10 cellular contexts compared by ENCODE assay signal in genomic region chr7:156616269-156617202, GRCh38. TPM values are rescaled to one million over a fixed set of nuclear protein-coding genes. Genes with fewer than 3 reads are reported as not detected.
A peak's percentile ranks its signal among the peaks of the same experiment; 100 is the strongest.
DNase-seq lines count a peak whose midpoint lies in the region; ATAC-seq and TF ChIP-seq lines count a peak whose summit lies in the region.
"Had no signal": no experiment of that assay in that cellular context is flagged by ENCODE, and none has a peak within 500 bp of the region (broad histone marks: within the 10 kb centered on the region; RNA-seq: fewer than 3 reads in every experiment).

No MANE protein-coding gene starts in this region.

- intact Hi-C loops in sigmoid colon (cut with DNase I) (no loop called here), natural killer cell (cut with micrococcal nuclease) (no loop called here)

- TF ChIP-seq POLR2A in sigmoid colon (IDR thresholded peaks at IDR 0.05): no peak

- H3K4me1 Mint-ChIP-seq in activated naive CD8-positive, alpha-beta T cell treated with anti-CD3 and anti-CD28 coated beads, Interleukin-2, amount 10 ng/mL, durations not matched to agents 7 days and 5 days: peaks cover 26% of the 10 kb centered on the region
- H3K4me1 Mint-ChIP-seq in natural killer cell: peaks cover 16 to 20% of the 10 kb centered on the region in 2 donors

- peaks cover 24% of the 10 kb centered on the region for H3K27me3 ChIP-seq in HUES6 (ENCODE audit: control insufficient read depth, insufficient read depth, low read length)
- peaks cover 0 to 60% (median 28%) of the 10 kb centered on the region in 3 donors for H3K27me3 ChIP-seq in sigmoid colon

- peak overlapping the region; percentile 49 for H3K4me3 Mint-ChIP-seq in activated naive CD8-positive, alpha-beta T cell treated with anti-CD3 and anti-CD28 coated beads, Interleukin-2, amount 10 ng/mL, durations not matched to agents 7 days and 5 days
- H3K4me3 Mint-ChIP-seq in natural killer cell: no peak overlapping the region

- 5 to 8% methylated on average over 92 of the region's 92 CpGs for WGBS in sigmoid colon, 2 donors

- H3K27ac ChIP-seq in HUES6 (ENCODE audit: low read depth, low read length) (no peak overlapping the region), sigmoid colon (no peak overlapping the region)
- H3K27ac ChIP-seq: SJSA1 had no signal

- H3K9me3 Mint-ChIP-seq in activated naive CD8-positive, alpha-beta T cell treated with anti-CD3 and anti-CD28 coated beads, Interleukin-2, amount 10 ng/mL, durations not matched to agents 7 days and 5 days: peaks cover 10% of the 10 kb centered on the region
- H3K9me3 Mint-ChIP-seq in natural killer cell: no peaks in the 10 kb centered on the region

- peak overlapping the region; percentile 67 for H3K4me3 ChIP-seq in HUES6 (ENCODE audit: low read depth, low read length)
- H3K4me3 ChIP-seq in sigmoid colon: peak overlapping the region in 3 of 4 donors; percentile 15 to 32 (median 30)
- H3K4me3 ChIP-seq: SJSA1 had no signal

- peaks cover 7% of the 10 kb centered on the region for H3K36me3 Mint-ChIP-seq in activated naive CD8-positive, alpha-beta T cell treated with anti-CD3 and anti-CD28 coated beads, Interleukin-2, amount 10 ng/mL, durations not matched to agents 7 days and 5 days
- no peaks in the 10 kb centered on the region for H3K36me3 Mint-ChIP-seq in natural killer cell

- peak; percentile 41 for DNase-seq in activated naive CD8-positive, alpha-beta T cell treated with anti-CD3 and anti-CD28 coated beads, Interleukin-2, amount 10 ng/mL, durations not matched to agents 7 days and 5 days
- DNase-seq in iPS-NIHi11 (ENCODE audit: low spot score): peak; percentile 60
- no peak for DNase-seq in sigmoid colon
- DNase-seq in NCI-H345 (lab: John Stamatoyannopoulos, UW): no peak
- DNase-seq in HuH-7 (ENCODE audit: low spot score): no peak
- DNase-seq in DMS 273 treated with DMSO at 0.1 percent for 48 hours (lab: John Stamatoyannopoulos, UW): no peak
- DNase-seq in natural killer cell: no peak
- DNase-seq: aorta had no signal

- no peaks in the 10 kb centered on the region for H3K36me3 ChIP-seq in HUES6 (ENCODE audit: control insufficient read depth, insufficient read depth, low read length)
- no peaks in the 10 kb centered on the region for H3K36me3 ChIP-seq in sigmoid colon
- H3K36me3 ChIP-seq: SJSA1 had no signal

- H3K4me1 ChIP-seq in HUES6 (ENCODE audit: control insufficient read depth, insufficient read depth, low read length): peaks cover 29% of the 10 kb centered on the region
- H3K4me1 ChIP-seq in sigmoid colon: peaks cover 0 to 8% (median 4%) of the 10 kb centered on the region in 4 donors
- H3K4me1 ChIP-seq: SJSA1 had no signal

- TF ChIP-seq EP300 in sigmoid colon (IDR thresholded peaks at IDR 0.05): no peak

- ATAC-seq in activated naive CD8-positive, alpha-beta T cell treated with anti-CD3 and anti-CD28 coated beads, Interleukin-2, amount 10 ng/mL, durations not matched to agents 7 days and 5 days (ENCODE audit: low read depth): no peak
- ATAC-seq in natural killer cell: no peak

- POLR2A ChIA-PET in activated naive CD8-positive, alpha-beta T cell treated with anti-CD3 and anti-CD28 coated beads, Interleukin-2, amount 10 ng/mL, durations not matched to agents 7 days and 5 days (lab: Charles Lee): no interaction called here

- TF ChIP-seq CTCF in sigmoid colon (IDR thresholded peaks at IDR 0.05) (no peak), natural killer cell (IDR thresholded peaks at IDR 0.05) (no peak)

- H3K9me3 ChIP-seq in HUES6 (ENCODE audit: control insufficient read depth, insufficient read depth, low read depth, low read length): 0 out of 2 replicates have a peak, but pooled peaks cover under 1% of the 10 kb centered on the region
- no peaks in the 10 kb centered on the region for H3K9me3 ChIP-seq in sigmoid colon
- H3K9me3 ChIP-seq: SJSA1 had no signal

- peaks cover 59% of the 10 kb centered on the region for H3K27me3 Mint-ChIP-seq in activated naive CD8-positive, alpha-beta T cell treated with anti-CD3 and anti-CD28 coated beads, Interleukin-2, amount 10 ng/mL, durations not matched to agents 7 days and 5 days
- peaks cover 43 to 48% of the 10 kb centered on the region in 2 donors for H3K27me3 Mint-ChIP-seq in natural killer cell (ENCODE audit: low read depth in 2 of 2)

- H3K9ac ChIP-seq in HUES6 (ENCODE audit: low read length): peak overlapping the region; percentile 64

- no peak overlapping the region for H3K27ac Mint-ChIP-seq in activated naive CD8-positive, alpha-beta T cell treated with anti-CD3 and anti-CD28 coated beads, Interleukin-2, amount 10 ng/mL, durations not matched to agents 7 days and 5 days
- H3K27ac Mint-ChIP-seq in natural killer cell: no peak overlapping the region

RNA-seq across cellular contexts. Expression of gene RNF32, which starts 24.0 kb away (rescaled TPM):
- 1 to 10 TPM in 1 of 2 experiments, under 1 TPM in 1; 0.97 to 2.2 TPM for total RNA-seq in activated naive CD8-positive, alpha-beta T cell treated with anti-CD3 and anti-CD28 coated beads, Interleukin-2, amount 10 ng/mL, durations not matched to agents 7 days and 5 days
- total RNA-seq in sigmoid colon (1 to 10 TPM in 1 of 4 donors, under 1 TPM in 3; 0.36 to 2.1 (median 0.82) TPM), natural killer cell (under 1 TPM in 1 of 3 donors, not detected in 2; 0.80 TPM)
- 1 to 10 TPM; 1.5 to 3.7 (median 2.4) TPM for polyA plus RNA-seq in sigmoid colon

Comparison
In these comparisons a context has a peak if more than half of its experiments do, and no peak if none do; other contexts are left out.
1. DNase-seq: peak in activated naive CD8-positive, alpha-beta T cell treated with anti-CD3 and anti-CD28 coated beads, Interleukin-2, amount 10 ng/mL, durations not matched to agents 7 days and 5 days (single experiment) and iPS-NIHi11 (single experiment); none in sigmoid colon (single experiment), NCI-H345 (single experiment), HuH-7 (single experiment), DMS 273 treated with DMSO at 0.1 percent for 48 hours (single experiment) and natural killer cell (single experiment).